10 cellular contexts compared by ENCODE assay signal in the genomic region with DNA sequence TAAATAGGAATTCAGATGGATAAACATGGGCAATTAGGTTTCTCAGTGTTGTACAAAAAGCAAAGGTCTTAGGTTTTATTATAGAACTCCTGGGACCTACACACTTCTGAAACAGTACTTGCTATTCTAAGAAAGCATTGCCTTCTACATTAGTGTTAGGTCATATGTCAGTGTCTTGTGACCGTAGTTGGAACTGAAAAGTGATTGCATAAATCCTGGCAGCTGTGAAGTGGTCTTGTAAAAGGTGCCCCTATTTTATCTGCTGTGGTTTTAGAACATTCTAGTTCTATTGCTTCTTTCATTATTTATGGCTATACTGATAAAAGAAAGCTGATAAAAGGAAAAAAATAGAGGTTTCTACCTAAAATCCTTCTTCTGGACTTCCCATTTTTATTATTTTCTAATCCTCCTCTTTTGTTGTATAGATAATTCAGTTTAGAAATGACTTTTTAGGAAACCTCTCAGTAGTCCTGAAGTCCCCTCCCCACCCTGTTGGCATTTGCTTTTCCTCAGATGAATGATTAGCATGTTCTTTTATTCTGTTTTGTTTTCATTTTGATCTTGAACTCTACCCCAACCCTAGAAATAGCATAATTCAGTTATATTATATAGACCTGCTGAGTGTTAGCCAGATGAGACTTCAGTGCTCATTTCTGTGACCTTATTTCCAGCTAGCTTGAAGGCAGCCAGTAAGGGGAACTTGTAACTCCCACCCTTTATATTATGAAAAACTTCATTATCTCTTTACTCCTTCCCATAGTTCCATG. TPM values are rescaled to one million over a fixed set of nuclear protein-coding genes. Genes with fewer than 3 reads are reported as not detected.
DNase-seq lines count a peak whose midpoint lies in the region; ATAC-seq and TF ChIP-seq lines count a peak whose summit lies in the region.
"Had no signal": no experiment of that assay in that cellular context is flagged by ENCODE, and none has a peak within 500 bp of the region (broad histone marks: within the 10 kb centered on the region; RNA-seq: fewer than 3 reads in every experiment).

No MANE protein-coding gene starts in this region.

- peaks cover 0 to 7% of the 10 kb centered on the region in 2 donors for H3K36me3 ChIP-seq in left lung
- peaks cover 0 to 4% (median 0%) of the 10 kb centered on the region in 3 donors for H3K36me3 ChIP-seq in tibial nerve
- no peaks in the 10 kb centered on the region for H3K36me3 ChIP-seq in smooth muscle cell (ENCODE audit: low read depth)

- H3K4me3 Mint-ChIP-seq in activated CD8-positive, alpha-beta memory T cell treated with anti-CD3 and anti-CD28 coated beads, Interleukin-2, amount 10 ng/mL, durations not matched to agents 7 days and 5 days, result no peak overlapping the region
- H3K4me3 Mint-ChIP-seq in activated naive CD8-positive, alpha-beta T cell treated with anti-CD3 and anti-CD28 coated beads, Interleukin-2, amount 50 U/mL, for 24 hours, result peak overlapping the region; percentile 47

- no peaks in the 10 kb centered on the region for H3F3A ChIP-seq in smooth muscle cell (ENCODE audit: low read depth)

- CTCF ChIA-PET in activated CD8-positive, alpha-beta memory T cell treated with anti-CD3 and anti-CD28 coated beads, Interleukin-2, amount 10 ng/mL, durations not matched to agents 7 days and 5 days (lab: Charles Lee), result interaction anchor here (1.1 kb wide), 1 partner anchor 9 kb away, joined by 3 read pairs; no protein-coding TSS in a partner anchor

- peaks cover 54% of the 10 kb centered on the region for H3K36me3 Mint-ChIP-seq in activated CD8-positive, alpha-beta memory T cell treated with anti-CD3 and anti-CD28 coated beads, Interleukin-2, amount 10 ng/mL, durations not matched to agents 7 days and 5 days
- H3K36me3 Mint-ChIP-seq in activated naive CD8-positive, alpha-beta T cell treated with anti-CD3 and anti-CD28 coated beads, Interleukin-2, amount 50 U/mL, for 24 hours (ENCODE audit: low read depth), result peaks cover 16% of the 10 kb centered on the region

- TF ChIP-seq POLR2A in tibial nerve (IDR thresholded peaks at IDR 0.05), result no peak

- peaks cover 2% of the 10 kb centered on the region for H3K9me3 Mint-ChIP-seq in activated CD8-positive, alpha-beta memory T cell treated with anti-CD3 and anti-CD28 coated beads, Interleukin-2, amount 10 ng/mL, durations not matched to agents 7 days and 5 days (ENCODE audit: low read depth)
- no peaks in the 10 kb centered on the region for H3K9me3 Mint-ChIP-seq in activated naive CD8-positive, alpha-beta T cell treated with anti-CD3 and anti-CD28 coated beads, Interleukin-2, amount 50 U/mL, for 24 hours

- H3K27ac Mint-ChIP-seq in activated CD8-positive, alpha-beta memory T cell treated with anti-CD3 and anti-CD28 coated beads, Interleukin-2, amount 10 ng/mL, durations not matched to agents 7 days and 5 days, result peak overlapping the region; percentile 7
- peak overlapping the region; percentile 76 for H3K27ac Mint-ChIP-seq in activated naive CD8-positive, alpha-beta T cell treated with anti-CD3 and anti-CD28 coated beads, Interleukin-2, amount 50 U/mL, for 24 hours

- H3K4me1 Mint-ChIP-seq in activated CD8-positive, alpha-beta memory T cell treated with anti-CD3 and anti-CD28 coated beads, Interleukin-2, amount 10 ng/mL, durations not matched to agents 7 days and 5 days, result peaks cover 37% of the 10 kb centered on the region
- H3K4me1 Mint-ChIP-seq in activated naive CD8-positive, alpha-beta T cell treated with anti-CD3 and anti-CD28 coated beads, Interleukin-2, amount 50 U/mL, for 24 hours, result peaks cover 88% of the 10 kb centered on the region

- H3K9me3 ChIP-seq in left lung (no peaks in the 10 kb centered on the region), tibial nerve (no peaks in the 10 kb centered on the region), smooth muscle cell (replicated peaks; ENCODE audit: low read depth) (no peaks in the 10 kb centered on the region)

- no peaks in the 10 kb centered on the region for H3K27me3 Mint-ChIP-seq in activated CD8-positive, alpha-beta memory T cell treated with anti-CD3 and anti-CD28 coated beads, Interleukin-2, amount 10 ng/mL, durations not matched to agents 7 days and 5 days
- H3K27me3 Mint-ChIP-seq in activated naive CD8-positive, alpha-beta T cell treated with anti-CD3 and anti-CD28 coated beads, Interleukin-2, amount 50 U/mL, for 24 hours, result no peaks in the 10 kb centered on the region

- no peaks in the 10 kb centered on the region for H3K27me3 ChIP-seq in left lung
- H3K27me3 ChIP-seq in tibial nerve, result no peaks in the 10 kb centered on the region
- H3K27me3 ChIP-seq in smooth muscle cell (ENCODE audit: low read depth), result no peaks in the 10 kb centered on the region

- H3K4me2 ChIP-seq in smooth muscle cell, result no peak overlapping the region
- H3K4me2 ChIP-seq: PC-9 had no signal

- intact Hi-C loops in left lung (cut with DNase I), result no loop called here

- WGBS in tibial nerve, 2 donors, result 0 to 18% methylated on average over 1 of the region's 1 CpG
- 32% methylated on average over 1 of the region's 1 CpG for WGBS in smooth muscle cell (ENCODE audit: low lambda C conversion rate)

- H3K4me3 ChIP-seq in left lung, result no peak overlapping the region
- H3K4me3 ChIP-seq in tibial nerve, result no peak overlapping the region
- no peak overlapping the region for H3K4me3 ChIP-seq in smooth muscle cell
- H3K4me3 ChIP-seq: PC-9 had no signal

- no peak for ATAC-seq in activated CD8-positive, alpha-beta memory T cell treated with anti-CD3 and anti-CD28 coated beads, Interleukin-2, amount 10 ng/mL, durations not matched to agents 7 days and 5 days
- peak; percentile 79 for ATAC-seq in activated naive CD8-positive, alpha-beta T cell treated with anti-CD3 and anti-CD28 coated beads, Interleukin-2, amount 50 U/mL, for 24 hours
- ATAC-seq in left lung (peak; percentile 79), HG03196 (IDR thresholded peaks at IDR 0.05; ENCODE audit: unreplicated experiment) (no peak)

- H3K4me1 ChIP-seq in left lung, result peaks cover 26 to 64% of the 10 kb centered on the region in 2 donors
- H3K4me1 ChIP-seq in tibial nerve, result peaks cover 0 to 59% (median 17%) of the 10 kb centered on the region in 4 donors
- no peaks in the 10 kb centered on the region for H3K4me1 ChIP-seq in smooth muscle cell (ENCODE audit: low read depth)

- H3K9ac ChIP-seq in smooth muscle cell (ENCODE audit: low read depth), result no peak overlapping the region

- H2AFZ ChIP-seq in smooth muscle cell (ENCODE audit: low read depth), result no peak overlapping the region
- H2AFZ ChIP-seq: PC-9 had no signal

- peak; percentile 67 to 84 for TF ChIP-seq EP300 in tibial nerve (IDR thresholded peaks at IDR 0.05)

- H3K79me2 ChIP-seq in smooth muscle cell (ENCODE audit: low read depth), result peaks cover 25% of the 10 kb centered on the region

- TF ChIP-seq CTCF in left lung (IDR thresholded peaks at IDR 0.05) (no peak), tibial nerve (IDR thresholded peaks at IDR 0.05) (no peak), smooth muscle cell (IDR thresholded peaks at IDR 0.05; ENCODE audit: borderline replicate concordance, insufficient read depth, poor library complexity, severe bottlenecking) (no peak)

- H4K20me1 ChIP-seq in smooth muscle cell (ENCODE audit: low read depth), result peaks cover 76% of the 10 kb centered on the region

- no peak for DNase-seq in activated CD8-positive, alpha-beta memory T cell treated with anti-CD3 and anti-CD28 coated beads, Interleukin-2, amount 10 ng/mL, durations not matched to agents 7 days and 5 days
- DNase-seq in activated CD8-positive, alpha-beta memory T cell treated with anti-CD3 and anti-CD28 coated beads, Interleukin-2, amount 50 U/mL, for 4 hours, result no peak
- no peak for DNase-seq in activated naive CD8-positive, alpha-beta T cell treated with anti-CD3 and anti-CD28 coated beads, Interleukin-2, amount 50 U/mL, for 24 hours
- no peak for DNase-seq in left lung
- peak in 1 of 2 donors; percentile 58 for DNase-seq in tibial nerve (ENCODE audit: low spot score in 2 of 2)
- DNase-seq in kidney tubule cell (ENCODE audit: low spot score), result no peak
- DNase-seq in smooth muscle cell (lab: John Stamatoyannopoulos, UW; ENCODE audit: unreplicated experiment), result no peak
- DNase-seq: H7, PC-9 had no signal

- H3K27ac ChIP-seq in left lung, result peak overlapping the region; percentile 55 to 57
- peak overlapping the region in 2 of 4 donors; percentile 68 to 69 for H3K27ac ChIP-seq in tibial nerve
- no peak overlapping the region for H3K27ac ChIP-seq in smooth muscle cell (ENCODE audit: low read depth)
- H3K27ac ChIP-seq: PC-9 had no signal

RNA-seq across cellular contexts. Expression of gene SNRK, which starts 41.0 kb away (rescaled TPM):
- 10 to 100 TPM; 47.7 to 57.2 TPM for total RNA-seq in activated CD8-positive, alpha-beta memory T cell treated with anti-CD3 and anti-CD28 coated beads, Interleukin-2, amount 10 ng/mL, durations not matched to agents 7 days and 5 days
- total RNA-seq in left lung, result 10 to 100 TPM; 29.5 to 45.9 TPM
- 10 to 100 TPM; 59.6 to 83.1 (median 73.7) TPM for total RNA-seq in tibial nerve
- 14.2 and 14.7 TPM in 2 replicates for total RNA-seq in smooth muscle cell
- 3.9 and 6.3 TPM in 2 replicates for polyA plus RNA-seq in smooth muscle cell

Comparison
In these comparisons a context has a peak if more than half of its experiments do, and no peak if none do; other contexts are left out.
1. ATAC-seq: peak in activated naive CD8-positive, alpha-beta T cell treated with anti-CD3 and anti-CD28 coated beads, Interleukin-2, amount 50 U/mL, for 24 hours (single experiment) and left lung (single experiment); none in activated CD8-positive, alpha-beta memory T cell treated with anti-CD3 and anti-CD28 coated beads, Interleukin-2, amount 10 ng/mL, durations not matched to agents 7 days and 5 days (single experiment) and HG03196 (single experiment).